19 cellular contexts compared by ENCODE assay signal in genomic region chr9:2597483-2597882, GRCh38.
DNase-seq lines count a peak whose midpoint lies in the region; ATAC-seq and TF ChIP-seq lines count a peak whose summit lies in the region.
"Had no signal": no experiment of that assay in that cellular context is flagged by ENCODE, and none has a peak within 500 bp of the region (broad histone marks: within the 10 kb centered on the region; RNA-seq: fewer than 3 reads in every experiment).

No MANE protein-coding gene starts in this region.

- POLR2A ChIA-PET in HEK293 (lab: Yijun Ruan, JAX), result no interaction called here

- peak; percentile 16; the same call in 1 of the 2 replicates for TF ChIP-seq CTCF in HEK293 (tag by site-specific recombination; IDR thresholded peaks at IDR 0.05)

- peaks cover 4% of the 10 kb centered on the region for H3K4me1 ChIP-seq in HEK293 (ENCODE audit: control insufficient read depth, insufficient read depth, low read length)
- H3K4me1 ChIP-seq: prostate gland had no signal

- CTCF ChIA-PET in HEK293 (lab: Yijun Ruan, JAX), result no interaction called here

- H3K4me3 ChIP-seq in HEK293 (ENCODE audit: low read depth, low read length), result no peak overlapping the region
- H3K4me3 ChIP-seq: heart right ventricle, prostate gland, SK-N-MC had no signal

- no peaks in the 10 kb centered on the region for H3K9me3 ChIP-seq in HEK293 (ENCODE audit: control insufficient read depth, insufficient read depth, low read depth, low read length)
- H3K9me3 ChIP-seq: prostate gland had no signal

- peak; percentile 10 for DNase-seq in DMS 273 treated with DMSO at 0.1 percent for 48 hours (lab: John Stamatoyannopoulos, UW)
- DNase-seq in NCI-H524 treated with DMSO at 0.1 percent for 48 hours (lab: John Stamatoyannopoulos, UW), result peak; percentile 51
- peak; percentile 21 for DNase-seq in fibroblast of peridontal ligament (ENCODE audit: extremely low read depth)
- no peak for DNase-seq in NCI-H1436 (lab: John Stamatoyannopoulos, UW)
- no peak for DNase-seq in NCI-H1694 treated with DMSO at 0.1 percent for 48 hours (lab: John Stamatoyannopoulos, UW)
- no peak for DNase-seq in DMS79 (lab: John Stamatoyannopoulos, UW)
- DNase-seq: activated CD4-positive, alpha-beta T cell treated with anti-CD3 and anti-CD28 coated beads, Interleukin-2, amount 50 U/mL, for 1 hour; activated naive CD4-positive, alpha-beta T cell treated with anti-CD3 and anti-CD28 coated beads, Interleukin-2, amount 50 U/mL, for 16 hours; AML-193; COR-L47; GOT3; heart right ventricle; mesendoderm; small intestine; stimulated activated CD4-positive, alpha-beta T cell treated with anti-CD3 and anti-CD28 coated beads, Interleukin-4, amount 100 ng/mL, for 4 hours had no signal

- no peak overlapping the region for H3K27ac ChIP-seq in HEK293 (ENCODE audit: extremely low read depth, low read depth, low read length)
- H3K27ac ChIP-seq: heart right ventricle, prostate gland, SK-N-MC had no signal

- no peak for ATAC-seq in GM21529 (IDR thresholded peaks at IDR 0.05; ENCODE audit: unreplicated experiment)

- H3K36me3 ChIP-seq in HEK293 (ENCODE audit: control insufficient read depth in 2 of 2, insufficient read depth in 1 of 2, low read length in 2 of 2), result no peaks in the 10 kb centered on the region
- H3K36me3 ChIP-seq: heart right ventricle, prostate gland had no signal

TF ChIP-seq in HEK293, 187 proteins besides CTCF, POLR2A, EP300 and RAD21:
- TF ChIP-seq ZNF426 (tag by site-specific recombination; IDR thresholded peaks at IDR 0.05) (no peak), PRDM4 (tag by site-specific recombination; IDR thresholded peaks at IDR 0.05) (peak; percentile 94), GLIS1 (tag by site-specific recombination; IDR thresholded peaks at IDR 0.05) (0 out of 2 replicates have a peak, but pooled peaks have one; percentile 17), ZNF654 (tag by site-specific recombination; IDR thresholded peaks at IDR 0.05; ENCODE audit: low read depth) (peak; percentile 4; the same call in 1 of the 2 replicates)

Comparison
In these comparisons a context has a peak if more than half of its experiments do, and no peak if none do; other contexts are left out.
1. DNase-seq: peak in DMS 273 treated with DMSO at 0.1 percent for 48 hours (single experiment), NCI-H524 treated with DMSO at 0.1 percent for 48 hours (single experiment) and fibroblast of peridontal ligament (single experiment); none in NCI-H1436 (single experiment), NCI-H1694 treated with DMSO at 0.1 percent for 48 hours (single experiment) and DMS79 (single experiment).